In genomic region chr4:16297003-16297402, GRCh38 we compare ENCODE assay signal across 18 cellular contexts.
"Had no signal": no experiment of that assay in that cellular context is flagged by ENCODE, and none has a peak within 500 bp of the region (broad histone marks: within the 10 kb centered on the region; RNA-seq: fewer than 3 reads in every experiment).

No MANE protein-coding gene starts in this region.

- H3K4me1 ChIP-seq: gastroesophageal sphincter, psoas muscle, sigmoid colon had no signal

- H3K4me3 ChIP-seq: dorsolateral prefrontal cortex, gastroesophageal sphincter, psoas muscle, sigmoid colon had no signal

- H3K27ac Mint-ChIP-seq: immature natural killer cell; naive thymus-derived CD4-positive, alpha-beta T cell; nephron progenitor cell had no signal

- H3K4me1 Mint-ChIP-seq: immature natural killer cell; naive thymus-derived CD4-positive, alpha-beta T cell had no signal

- FAIRE-seq: keratinocyte, small intestine had no signal

- H3K27me3 ChIP-seq: dorsolateral prefrontal cortex, sigmoid colon had no signal

- H3K4me3 Mint-ChIP-seq: immature natural killer cell; naive thymus-derived CD4-positive, alpha-beta T cell; nephron progenitor cell had no signal

- H3K9me3 Mint-ChIP-seq: immature natural killer cell; naive thymus-derived CD4-positive, alpha-beta T cell had no signal

- DNase-seq: cortex of kidney; dorsolateral prefrontal cortex; effector CD8-positive, alpha-beta T cell; foreskin fibroblast; glutamatergic neuron; immature natural killer cell; left cardiac atrium; naive thymus-derived CD4-positive, alpha-beta T cell; nephron progenitor cell; psoas muscle; retina; sigmoid colon; small intestine; stimulated activated CD4-positive, alpha-beta T cell treated with anti-CD3 and anti-CD28 coated beads, Interleukin-12 subunit alpha, Interleukin-12 subunit beta, amount 100 ng/mL, for 4 hours; stimulated activated naive CD4-positive, alpha-beta T cell; trophoblast cell had no signal

- H3K36me3 ChIP-seq: gastroesophageal sphincter, sigmoid colon had no signal

- ATAC-seq: gastroesophageal sphincter; left cardiac atrium; naive thymus-derived CD4-positive, alpha-beta T cell; psoas muscle had no signal

- H3K27ac ChIP-seq: dorsolateral prefrontal cortex, gastroesophageal sphincter, psoas muscle, sigmoid colon had no signal

- H3K36me3 Mint-ChIP-seq: immature natural killer cell; naive thymus-derived CD4-positive, alpha-beta T cell had no signal
